In genomic region chr11:114319716-114320328, GRCh38 we compare ENCODE assay signal across 19 cellular contexts. TPM values are rescaled to one million over a fixed set of nuclear protein-coding genes. Genes with fewer than 3 reads are reported as not detected.
DNase-seq lines count a peak whose midpoint lies in the region; ATAC-seq and TF ChIP-seq lines count a peak whose summit lies in the region.
"Had no signal": no experiment of that assay in that cellular context is flagged by ENCODE, and none has a peak within 500 bp of the region (broad histone marks: within the 10 kb centered on the region; RNA-seq: fewer than 3 reads in every experiment).

No MANE protein-coding gene starts in this region.

- DNase-seq in activated T-cell treated with anti-CD3 and anti-CD28 coated beads, Interleukin-2, amount 50 U/mL, for 4 hours = no peak
- DNase-seq in activated T-cell treated with anti-CD3 and anti-CD28 coated beads, Interleukin-2, amount 50 U/mL, for 48 hours = no peak
- DNase-seq in ascending aorta (ENCODE audit: low spot score in 2 of 2) = no peak
- DNase-seq in left kidney (ENCODE audit: low read depth, low spot score) = peak; percentile 23
- DNase-seq in dorsolateral prefrontal cortex = no peak
- no peak for DNase-seq in effector memory CD4-positive, alpha-beta T cell
- DNase-seq in caudate nucleus (lab: John Stamatoyannopoulos, UW) = no peak
- DNase-seq: activated CD8-positive, alpha-beta T cell treated with anti-CD3 and anti-CD28 coated beads, Interleukin-2, amount 10 ng/mL, durations not matched to agents 7 days and 5 days; COR-L47; hypothalamus; KBM-7; NCI-H1092 treated with DMSO at 0.1 percent for 48 hours; NCI-H82; Peyer's patch had no signal

- H3K36me3 ChIP-seq in ascending aorta (peaks cover 9 to 19% of the 10 kb centered on the region in 2 donors), subcutaneous abdominal adipose tissue (ENCODE audit: control insufficient read depth in 5 of 5, insufficient read depth in 5 of 5, low read length in 5 of 5) (peaks cover 0 to 6% (median under 1%) of the 10 kb centered on the region in 5 donors)
- no peaks in the 10 kb centered on the region for H3K36me3 ChIP-seq in effector memory CD4-positive, alpha-beta T cell (ENCODE audit: control insufficient read depth, insufficient read depth, low read length)
- H3K36me3 ChIP-seq: Peyer's patch had no signal

- peaks cover 46% of the 10 kb centered on the region for H3K4me1 Mint-ChIP-seq in activated T-cell treated with anti-CD3 and anti-CD28 coated beads, Interleukin-2, amount 50 U/mL, for 4 hours (ENCODE audit: low read depth)

- no peak for ATAC-seq in activated T-cell treated with anti-CD3 and anti-CD28 coated beads, Interleukin-2, amount 50 U/mL, for 4 hours
- ATAC-seq: activated CD8-positive, alpha-beta T cell treated with anti-CD3 and anti-CD28 coated beads, Interleukin-2, amount 10 ng/mL, durations not matched to agents 7 days and 5 days; left lobe of liver had no signal

- peak overlapping the region; percentile 42 for H3K4me3 Mint-ChIP-seq in activated T-cell treated with anti-CD3 and anti-CD28 coated beads, Interleukin-2, amount 50 U/mL, for 4 hours
- H3K4me3 Mint-ChIP-seq: activated CD8-positive, alpha-beta T cell treated with anti-CD3 and anti-CD28 coated beads, Interleukin-2, amount 10 ng/mL, durations not matched to agents 7 days and 5 days; brain had no signal

- H3K27me3 ChIP-seq in ascending aorta = no peaks in the 10 kb centered on the region
- no peaks in the 10 kb centered on the region for H3K27me3 ChIP-seq in subcutaneous abdominal adipose tissue (ENCODE audit: control insufficient read depth in 5 of 5, insufficient read depth in 4 of 5, low read length in 5 of 5)
- peaks cover 0 to 9% (median 0%) of the 10 kb centered on the region in 45 donors for H3K27me3 ChIP-seq in dorsolateral prefrontal cortex
- no peaks in the 10 kb centered on the region for H3K27me3 ChIP-seq in effector memory CD4-positive, alpha-beta T cell (replicated peaks; ENCODE audit: control insufficient read depth, insufficient read depth, low read length, poor library complexity, severe bottlenecking)
- H3K27me3 ChIP-seq: Peyer's patch had no signal

- H3K9ac ChIP-seq in subcutaneous abdominal adipose tissue (ENCODE audit: low read length in 5 of 5) = peak overlapping the region in 1 of 5 donors; percentile 64

- intact Hi-C loops in ascending aorta (cut with DNase I) = no loop called here
- intact Hi-C loops in dorsolateral prefrontal cortex (cut with DNase I) = no loop called here

- no peaks in the 10 kb centered on the region for H3K9me3 Mint-ChIP-seq in activated T-cell treated with anti-CD3 and anti-CD28 coated beads, Interleukin-2, amount 50 U/mL, for 4 hours

- peaks cover 18 to 49% of the 10 kb centered on the region in 2 donors for H3K4me1 ChIP-seq in ascending aorta
- H3K4me1 ChIP-seq in subcutaneous abdominal adipose tissue (ENCODE audit: control insufficient read depth in 5 of 5, insufficient read depth in 5 of 5, low read length in 5 of 5) = peaks cover 0 to 52% (median 34%) of the 10 kb centered on the region in 5 donors
- H3K4me1 ChIP-seq in effector memory CD4-positive, alpha-beta T cell (ENCODE audit: control insufficient read depth, insufficient read depth, low read length, poor library complexity, severe bottlenecking) = no peaks in the 10 kb centered on the region
- H3K4me1 ChIP-seq: Peyer's patch had no signal

- H3K27ac ChIP-seq in ascending aorta = peak overlapping the region; percentile 65 to 69
- peak overlapping the region; percentile 78 for H3K27ac ChIP-seq in subcutaneous abdominal adipose tissue (ENCODE audit: low read depth, low read length)
- no peak overlapping the region for H3K27ac ChIP-seq in dorsolateral prefrontal cortex
- no peak overlapping the region for H3K27ac ChIP-seq in effector memory CD4-positive, alpha-beta T cell (ENCODE audit: insufficient read depth, low read length, poor library complexity, severe bottlenecking)
- no peak overlapping the region for H3K27ac ChIP-seq in caudate nucleus (ENCODE audit: low read depth, low read length)
- H3K27ac ChIP-seq: HL-60, Peyer's patch, SK-N-MC had no signal

- H3K27me3 Mint-ChIP-seq in activated T-cell treated with anti-CD3 and anti-CD28 coated beads, Interleukin-2, amount 50 U/mL, for 4 hours (ENCODE audit: low read depth) = peaks cover 6% of the 10 kb centered on the region
- H3K27me3 Mint-ChIP-seq: brain had no signal

- TF ChIP-seq CTCF in ascending aorta (IDR thresholded peaks at IDR 0.05) = no peak
- no peak for TF ChIP-seq CTCF in dorsolateral prefrontal cortex (IDR thresholded peaks at IDR 0.05 in 54 of 56, conservative IDR thresholded peaks at IDR 0.05 in 2 of 56; ENCODE audit: low read depth in 1 of 56, partially characterized antibody in 56 of 56)

- H3K9me3 ChIP-seq in ascending aorta = no peaks in the 10 kb centered on the region
- H3K9me3 ChIP-seq in subcutaneous abdominal adipose tissue (ENCODE audit: control insufficient read depth in 5 of 5, low read length in 5 of 5) = no peaks in the 10 kb centered on the region
- H3K9me3 ChIP-seq in effector memory CD4-positive, alpha-beta T cell (ENCODE audit: control insufficient read depth, low read length) = no peaks in the 10 kb centered on the region
- H3K9me3 ChIP-seq: Peyer's patch had no signal

- H3K36me3 Mint-ChIP-seq in activated T-cell treated with anti-CD3 and anti-CD28 coated beads, Interleukin-2, amount 50 U/mL, for 4 hours (ENCODE audit: insufficient read depth) = peaks cover 3% of the 10 kb centered on the region
- H3K36me3 Mint-ChIP-seq: brain had no signal

- H3K4me3 ChIP-seq in ascending aorta (no peak overlapping the region), subcutaneous abdominal adipose tissue (ENCODE audit: low read depth in 1 of 5, low read length in 5 of 5) (peak overlapping the region in 4 of 5 donors; percentile 12 to 60 (median 38)), dorsolateral prefrontal cortex (no peak overlapping the region)
- H3K4me3 ChIP-seq in effector memory CD4-positive, alpha-beta T cell (ENCODE audit: insufficient read depth, low read depth, low read length, poor library complexity, severe bottlenecking) = no peak overlapping the region
- H3K4me3 ChIP-seq: Peyer's patch, SK-N-MC had no signal

RNA-seq across cellular contexts. Expression of gene NNMT, which starts 23.6 kb away (rescaled TPM):
- under 1 TPM in 2 of 3 donors, not detected in 1; 0.23 to 0.61 TPM for total RNA-seq in activated T-cell treated with anti-CD3 and anti-CD28 coated beads, Interleukin-2, amount 50 U/mL, for 4 hours
- total RNA-seq in ascending aorta (1,040 TPM), dorsolateral prefrontal cortex (10 to 100 TPM in 14 of 120 experiments, 1 to 10 TPM in 106; 1.4 to 51.3 (median 5.7) TPM)
- total RNA-seq: activated CD8-positive, alpha-beta T cell treated with anti-CD3 and anti-CD28 coated beads, Interleukin-2, amount 10 ng/mL, durations not matched to agents 7 days and 5 days had no signal

Comparison
In these comparisons a context has a peak if more than half of its experiments do, and no peak if none do; other contexts are left out.
1. H3K27ac ChIP-seq: peak in ascending aorta (2 of 2) and subcutaneous abdominal adipose tissue (single experiment); none in dorsolateral prefrontal cortex (0 of 59), effector memory CD4-positive, alpha-beta T cell (single experiment) and caudate nucleus (single experiment).
2. H3K4me3 ChIP-seq: peak in subcutaneous abdominal adipose tissue (4 of 5); none in ascending aorta (0 of 2), dorsolateral prefrontal cortex (0 of 59) and effector memory CD4-positive, alpha-beta T cell (single experiment).
3. RNA of gene NNMT, which starts 23.6 kb away (total RNA-seq): 1,040 TPM in ascending aorta (single experiment); 1.4 to 51.3 TPM in dorsolateral prefrontal cortex and 0.23 to 0.61 TPM in activated T-cell treated with anti-CD3 and anti-CD28 coated beads, Interleukin-2, amount 50 U/mL, for 4 hours; every median in the first group is over 10 times any median in the second.